Comparison of ENCODE assay signal across 1 cellular context in the genomic region with DNA sequence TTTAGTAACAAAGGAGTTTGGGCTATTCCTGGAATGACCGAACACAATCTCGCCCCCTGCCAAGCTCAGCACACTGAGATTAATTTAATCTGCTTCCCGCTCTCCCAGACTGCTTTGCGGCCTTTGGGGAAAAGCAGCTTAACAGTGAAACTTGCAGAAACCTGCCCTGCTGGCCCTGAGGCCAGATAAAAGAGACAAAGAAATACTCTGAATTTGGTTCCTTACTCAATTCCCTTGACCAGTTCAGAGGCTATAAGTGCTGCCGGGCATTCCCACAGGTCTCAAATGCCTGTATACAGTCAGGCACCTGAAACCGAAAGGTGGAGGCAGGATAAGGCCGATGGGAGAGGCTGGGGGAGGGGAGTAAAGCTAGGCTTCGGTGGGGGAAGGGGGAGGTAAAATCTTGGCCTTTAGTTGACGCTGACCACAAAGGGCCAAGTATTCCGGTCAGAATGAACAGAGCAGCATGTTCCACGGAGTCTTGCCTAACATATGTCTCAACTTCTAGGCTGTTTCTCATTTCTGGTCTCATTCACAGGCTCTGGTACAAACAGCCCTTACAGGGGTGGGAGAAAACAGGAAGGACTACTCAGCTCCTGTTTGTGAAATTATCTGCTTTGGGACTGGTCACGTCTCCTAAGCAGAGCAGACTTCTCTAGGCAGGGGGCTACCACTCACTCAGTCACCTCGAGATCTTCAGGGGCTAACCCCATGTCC.
TF ChIP-seq lines count a peak whose summit lies in the region.

No MANE protein-coding gene starts in this region.

TF ChIP-seq in liver, 16 proteins besides CTCF, POLR2A, EP300 and RAD21 (continued from another document):
- TF ChIP-seq ATF3 (IDR thresholded peaks at IDR 0.05): no peak
- TF ChIP-seq, protein P1, sequence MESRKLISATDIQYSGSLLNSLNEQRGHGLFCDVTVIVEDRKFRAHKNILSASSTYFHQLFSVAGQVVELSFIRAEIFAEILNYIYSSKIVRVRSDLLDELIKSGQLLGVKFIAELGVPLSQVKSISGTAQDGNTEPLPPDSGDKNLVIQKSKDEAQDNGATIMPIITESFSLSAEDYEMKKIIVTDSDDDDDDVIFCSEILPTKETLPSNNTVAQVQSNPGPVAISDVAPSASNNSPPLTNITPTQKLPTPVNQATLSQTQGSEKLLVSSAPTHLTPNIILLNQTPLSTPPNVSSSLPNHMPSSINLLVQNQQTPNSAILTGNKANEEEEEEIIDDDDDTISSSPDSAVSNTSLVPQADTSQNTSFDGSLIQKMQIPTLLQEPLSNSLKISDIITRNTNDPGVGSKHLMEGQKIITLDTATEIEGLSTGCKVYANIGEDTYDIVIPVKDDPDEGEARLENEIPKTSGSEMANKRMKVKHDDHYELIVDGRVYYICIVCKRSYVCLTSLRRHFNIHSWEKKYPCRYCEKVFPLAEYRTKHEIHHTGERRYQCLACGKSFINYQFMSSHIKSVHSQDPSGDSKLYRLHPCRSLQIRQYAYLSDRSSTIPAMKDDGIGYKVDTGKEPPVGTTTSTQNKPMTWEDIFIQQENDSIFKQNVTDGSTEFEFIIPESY (IDR thresholded peaks at IDR 0.05): no peak
